10 cellular contexts compared by ENCODE assay signal in genomic region chr4:150782311-150782710, GRCh38.
DNase-seq lines count a peak whose midpoint lies in the region; ATAC-seq and TF ChIP-seq lines count a peak whose summit lies in the region.
"Had no signal": no experiment of that assay in that cellular context is flagged by ENCODE, and none has a peak within 500 bp of the region (broad histone marks: within the 10 kb centered on the region; RNA-seq: fewer than 3 reads in every experiment).

No MANE protein-coding gene starts in this region.

- H3K9ac ChIP-seq in parathyroid adenoma = no peak overlapping the region

- POLR2A ChIA-PET in CD8-positive, alpha-beta T cell (lab: Charles Lee) = no interaction called here

- no peaks in the 10 kb centered on the region for H3K9me3 Mint-ChIP-seq in brain
- H3K9me3 Mint-ChIP-seq in CD8-positive, alpha-beta T cell = no peaks in the 10 kb centered on the region
- H3K9me3 Mint-ChIP-seq: T-helper 1 cell treated with Interleukin-12 subunit alpha and Interleukin-12 subunit beta and Interleukin-4 antibody, amounts not matched to agents 30 μg/mL and 1 μg/mL, for 36 hours had no signal

- no peaks in the 10 kb centered on the region for H3K36me3 ChIP-seq in parathyroid adenoma (ENCODE audit: control insufficient read depth, insufficient read depth, low read length)
- no peaks in the 10 kb centered on the region for H3K36me3 ChIP-seq in CD8-positive, alpha-beta T cell (ENCODE audit: insufficient read depth, low read length)
- H3K36me3 ChIP-seq in hepatocyte (replicated peaks; ENCODE audit: insufficient read depth, low read depth) = no peaks in the 10 kb centered on the region

- H3K4me1 ChIP-seq in parathyroid adenoma = peaks cover 4% of the 10 kb centered on the region
- H3K4me1 ChIP-seq in CD8-positive, alpha-beta T cell (ENCODE audit: insufficient read depth, low read length) = no peaks in the 10 kb centered on the region
- H3K4me1 ChIP-seq in hepatocyte (ENCODE audit: insufficient read depth) = no peaks in the 10 kb centered on the region
- H3K4me1 ChIP-seq: psoas muscle had no signal

- no peaks in the 10 kb centered on the region for H3K9me2 ChIP-seq in hepatocyte (replicated peaks; ENCODE audit: insufficient read depth)

- H3K27ac ChIP-seq in parathyroid adenoma = peak overlapping the region; percentile 25
- H3K27ac ChIP-seq in CD8-positive, alpha-beta T cell (ENCODE audit: low read depth, low read length) = no peak overlapping the region
- no peak overlapping the region for H3K27ac ChIP-seq in hepatocyte
- H3K27ac ChIP-seq: psoas muscle had no signal

- ATAC-seq in CD8-positive, alpha-beta T cell = no peak
- ATAC-seq: psoas muscle had no signal

- no peaks in the 10 kb centered on the region for H3K79me2 ChIP-seq in parathyroid adenoma
- no peaks in the 10 kb centered on the region for H3K79me2 ChIP-seq in hepatocyte

- H2AFZ ChIP-seq in parathyroid adenoma = peak overlapping the region; percentile 38
- H2AFZ ChIP-seq in hepatocyte = no peak overlapping the region

- no peaks in the 10 kb centered on the region for H3K27me3 Mint-ChIP-seq in brain
- no peaks in the 10 kb centered on the region for H3K27me3 Mint-ChIP-seq in CD8-positive, alpha-beta T cell (ENCODE audit: low read depth)

- CTCF ChIA-PET in CD8-positive, alpha-beta T cell (lab: Charles Lee) = no interaction called here

- peak overlapping the region in 4 of 5 experiments; percentile 7 to 90 (median 63) for H3K27ac Mint-ChIP-seq in brain
- H3K27ac Mint-ChIP-seq in CD8-positive, alpha-beta T cell = no peak overlapping the region
- H3K27ac Mint-ChIP-seq: T-helper 1 cell treated with Interleukin-12 subunit alpha and Interleukin-12 subunit beta and Interleukin-4 antibody, amounts not matched to agents 30 μg/mL and 1 μg/mL, for 36 hours had no signal

- peaks cover 10% of the 10 kb centered on the region for H3K36me3 Mint-ChIP-seq in brain
- peaks cover 32% of the 10 kb centered on the region for H3K36me3 Mint-ChIP-seq in CD8-positive, alpha-beta T cell

- H3K4me3 ChIP-seq in parathyroid adenoma (ENCODE audit: low read depth, low read length) (peak overlapping the region; percentile 17), hepatocyte (no peak overlapping the region)
- H3K4me3 ChIP-seq in CD8-positive, alpha-beta T cell (ENCODE audit: low read depth, low read length) = no peak overlapping the region
- H3K4me3 ChIP-seq: psoas muscle had no signal

- H3K27me3 ChIP-seq in parathyroid adenoma (ENCODE audit: control insufficient read depth, insufficient read depth, low read length) = no peaks in the 10 kb centered on the region
- H3K27me3 ChIP-seq in CD8-positive, alpha-beta T cell (ENCODE audit: insufficient read depth, low read length) = no peaks in the 10 kb centered on the region
- no peaks in the 10 kb centered on the region for H3K27me3 ChIP-seq in hepatocyte

- 82% methylated on average over 2 of the region's 2 CpGs for WGBS in hepatocyte (ENCODE audit: low lambda C conversion rate, missing lambda C conversion rate)

- H3K4me2 ChIP-seq in parathyroid adenoma (ENCODE audit: low read length) (peak overlapping the region; percentile 54), hepatocyte (no peak overlapping the region)

- peak overlapping the region in 3 of 5 experiments; percentile 2 to 75 (median 41) for H3K4me3 Mint-ChIP-seq in brain
- no peak overlapping the region for H3K4me3 Mint-ChIP-seq in CD8-positive, alpha-beta T cell
- H3K4me3 Mint-ChIP-seq: T-helper 1 cell treated with Interleukin-12 subunit alpha and Interleukin-12 subunit beta and Interleukin-4 antibody, amounts not matched to agents 30 μg/mL and 1 μg/mL, for 36 hours had no signal

- no peaks in the 10 kb centered on the region for H4K20me1 ChIP-seq in hepatocyte (ENCODE audit: insufficient read depth, poor library complexity, severe bottlenecking)

- intact Hi-C loops in CD8-positive, alpha-beta T cell (cut with DNase I, micrococcal nuclease) = no loop called here

- DNase-seq in NCI-H1092 treated with DMSO at 0.1 percent for 48 hours (lab: John Stamatoyannopoulos, UW) (peak; percentile 6), NCI-H1092 (lab: John Stamatoyannopoulos, UW) (no peak), NCI-H2029 (lab: John Stamatoyannopoulos, UW) (peak; percentile 15), hepatocyte (ENCODE audit: low spot score) (no peak)
- no peak for DNase-seq in CD8-positive, alpha-beta T cell
- no peak for DNase-seq in activated CD4-positive, CD25-positive, alpha-beta regulatory T cell treated with anti-CD3 and anti-CD28 coated beads, Interleukin-2, amount 50 U/mL, for 72 hours
- DNase-seq: psoas muscle had no signal

- H3K9me3 ChIP-seq in parathyroid adenoma (ENCODE audit: control insufficient read depth, low read length) = no peaks in the 10 kb centered on the region
- no peaks in the 10 kb centered on the region for H3K9me3 ChIP-seq in CD8-positive, alpha-beta T cell (ENCODE audit: low read length)
- H3K9me3 ChIP-seq in hepatocyte (ENCODE audit: low read depth) = no peaks in the 10 kb centered on the region
- H3K9me3 ChIP-seq: psoas muscle had no signal

- TF ChIP-seq CTCF in brain (conservative IDR thresholded peaks at IDR 0.05) (no peak), parathyroid adenoma (IDR thresholded peaks at IDR 0.05) (no peak), hepatocyte (IDR thresholded peaks at IDR 0.05; ENCODE audit: poor library complexity) (no peak)
- TF ChIP-seq CTCF in CD8-positive, alpha-beta T cell (IDR thresholded peaks at IDR 0.05) = no peak

- peaks cover 29% of the 10 kb centered on the region for H3K4me1 Mint-ChIP-seq in brain
- no peaks in the 10 kb centered on the region for H3K4me1 Mint-ChIP-seq in CD8-positive, alpha-beta T cell (ENCODE audit: low read depth)

Comparison
In these comparisons a context has a peak if more than half of its experiments do, and no peak if none do; other contexts are left out.
1. DNase-seq: peak in NCI-H1092 treated with DMSO at 0.1 percent for 48 hours (single experiment) and NCI-H2029 (single experiment); none in NCI-H1092 (single experiment), CD8-positive, alpha-beta T cell (0 of 7), activated CD4-positive, CD25-positive, alpha-beta regulatory T cell treated with anti-CD3 and anti-CD28 coated beads, Interleukin-2, amount 50 U/mL, for 72 hours (single experiment) and hepatocyte (single experiment).